In genomic region chr5:6467591-6467990, GRCh38 we compare ENCODE assay signal across 1 cellular context.
TF ChIP-seq lines count a peak whose summit lies in the region.

No MANE protein-coding gene starts in this region.

TF ChIP-seq in GM23338, 12 proteins besides CTCF, POLR2A, EP300 and RAD21 (continued from another document):
- TF ChIP-seq, protein P1, sequence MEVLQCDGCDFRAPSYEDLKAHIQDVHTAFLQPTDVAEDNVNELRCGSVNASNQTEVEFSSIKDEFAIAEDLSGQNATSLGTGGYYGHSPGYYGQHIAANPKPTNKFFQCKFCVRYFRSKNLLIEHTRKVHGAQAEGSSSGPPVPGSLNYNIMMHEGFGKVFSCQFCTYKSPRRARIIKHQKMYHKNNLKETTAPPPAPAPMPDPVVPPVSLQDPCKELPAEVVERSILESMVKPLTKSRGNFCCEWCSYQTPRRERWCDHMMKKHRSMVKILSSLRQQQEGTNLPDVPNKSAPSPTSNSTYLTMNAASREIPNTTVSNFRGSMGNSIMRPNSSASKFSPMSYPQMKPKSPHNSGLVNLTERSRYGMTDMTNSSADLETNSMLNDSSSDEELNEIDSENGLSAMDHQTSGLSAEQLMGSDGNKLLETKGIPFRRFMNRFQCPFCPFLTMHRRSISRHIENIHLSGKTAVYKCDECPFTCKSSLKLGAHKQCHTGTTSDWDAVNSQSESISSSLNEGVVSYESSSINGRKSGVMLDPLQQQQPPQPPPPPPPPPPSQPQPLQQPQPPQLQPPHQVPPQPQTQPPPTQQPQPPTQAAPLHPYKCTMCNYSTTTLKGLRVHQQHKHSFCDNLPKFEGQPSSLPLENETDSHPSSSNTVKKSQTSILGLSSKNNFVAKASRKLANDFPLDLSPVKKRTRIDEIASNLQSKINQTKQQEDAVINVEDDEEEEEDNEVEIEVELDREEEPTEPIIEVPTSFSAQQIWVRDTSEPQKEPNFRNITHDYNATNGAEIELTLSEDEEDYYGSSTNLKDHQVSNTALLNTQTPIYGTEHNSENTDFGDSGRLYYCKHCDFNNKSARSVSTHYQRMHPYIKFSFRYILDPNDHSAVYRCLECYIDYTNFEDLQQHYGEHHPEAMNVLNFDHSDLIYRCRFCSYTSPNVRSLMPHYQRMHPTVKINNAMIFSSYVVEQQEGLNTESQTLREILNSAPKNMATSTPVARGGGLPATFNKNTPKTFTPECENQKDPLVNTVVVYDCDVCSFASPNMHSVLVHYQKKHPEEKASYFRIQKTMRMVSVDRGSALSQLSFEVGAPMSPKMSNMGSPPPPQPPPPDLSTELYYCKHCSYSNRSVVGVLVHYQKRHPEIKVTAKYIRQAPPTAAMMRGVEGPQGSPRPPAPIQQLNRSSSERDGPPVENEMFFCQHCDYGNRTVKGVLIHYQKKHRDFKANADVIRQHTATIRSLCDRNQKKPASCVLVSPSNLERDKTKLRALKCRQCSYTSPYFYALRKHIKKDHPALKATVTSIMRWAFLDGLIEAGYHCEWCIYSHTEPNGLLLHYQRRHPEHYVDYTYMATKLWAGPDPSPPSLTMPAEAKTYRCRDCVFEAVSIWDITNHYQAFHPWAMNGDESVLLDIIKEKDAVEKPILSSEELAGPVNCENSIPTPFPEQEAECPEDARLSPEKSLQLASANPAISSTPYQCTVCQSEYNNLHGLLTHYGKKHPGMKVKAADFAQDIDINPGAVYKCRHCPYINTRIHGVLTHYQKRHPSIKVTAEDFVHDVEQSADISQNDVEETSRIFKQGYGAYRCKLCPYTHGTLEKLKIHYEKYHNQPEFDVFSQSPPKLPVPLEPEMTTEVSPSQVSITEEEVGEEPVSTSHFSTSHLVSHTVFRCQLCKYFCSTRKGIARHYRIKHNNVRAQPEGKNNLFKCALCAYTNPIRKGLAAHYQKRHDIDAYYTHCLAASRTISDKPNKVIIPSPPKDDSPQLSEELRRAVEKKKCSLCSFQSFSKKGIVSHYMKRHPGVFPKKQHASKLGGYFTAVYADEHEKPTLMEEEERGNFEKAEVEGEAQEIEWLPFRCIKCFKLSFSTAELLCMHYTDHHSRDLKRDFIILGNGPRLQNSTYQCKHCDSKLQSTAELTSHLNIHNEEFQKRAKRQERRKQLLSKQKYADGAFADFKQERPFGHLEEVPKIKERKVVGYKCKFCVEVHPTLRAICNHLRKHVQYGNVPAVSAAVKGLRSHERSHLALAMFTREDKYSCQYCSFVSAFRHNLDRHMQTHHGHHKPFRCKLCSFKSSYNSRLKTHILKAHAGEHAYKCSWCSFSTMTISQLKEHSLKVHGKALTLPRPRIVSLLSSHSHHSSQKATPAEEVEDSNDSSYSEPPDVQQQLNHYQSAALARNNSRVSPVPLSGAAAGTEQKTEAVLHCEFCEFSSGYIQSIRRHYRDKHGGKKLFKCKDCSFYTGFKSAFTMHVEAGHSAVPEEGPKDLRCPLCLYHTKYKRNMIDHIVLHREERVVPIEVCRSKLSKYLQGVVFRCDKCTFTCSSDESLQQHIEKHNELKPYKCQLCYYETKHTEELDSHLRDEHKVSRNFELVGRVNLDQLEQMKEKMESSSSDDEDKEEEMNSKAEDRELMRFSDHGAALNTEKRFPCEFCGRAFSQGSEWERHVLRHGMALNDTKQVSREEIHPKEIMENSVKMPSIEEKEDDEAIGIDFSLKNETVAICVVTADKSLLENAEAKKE (CRISPR knock-in tag; IDR thresholded peaks at IDR 0.05), result no peak
- TF ChIP-seq ETS1 (IDR thresholded peaks at IDR 0.05) (no peak), REST (IDR thresholded peaks at IDR 0.05; ENCODE audit: unreplicated experiment) (no peak), NANOG (IDR thresholded peaks at IDR 0.05; ENCODE audit: borderline replicate concordance) (no peak), ZNF114 (CRISPR knock-in tag; IDR thresholded peaks at IDR 0.05) (no peak), EZH2phosphoT487 (IDR thresholded peaks at IDR 0.05; ENCODE audit: unreplicated experiment) (no peak), STAT1 (IDR thresholded peaks at IDR 0.05; ENCODE audit: unreplicated experiment) (no peak), ZNF331 (CRISPR knock-in tag; IDR thresholded peaks at IDR 0.05; ENCODE audit: low read depth) (no peak)
